In the genomic region with DNA sequence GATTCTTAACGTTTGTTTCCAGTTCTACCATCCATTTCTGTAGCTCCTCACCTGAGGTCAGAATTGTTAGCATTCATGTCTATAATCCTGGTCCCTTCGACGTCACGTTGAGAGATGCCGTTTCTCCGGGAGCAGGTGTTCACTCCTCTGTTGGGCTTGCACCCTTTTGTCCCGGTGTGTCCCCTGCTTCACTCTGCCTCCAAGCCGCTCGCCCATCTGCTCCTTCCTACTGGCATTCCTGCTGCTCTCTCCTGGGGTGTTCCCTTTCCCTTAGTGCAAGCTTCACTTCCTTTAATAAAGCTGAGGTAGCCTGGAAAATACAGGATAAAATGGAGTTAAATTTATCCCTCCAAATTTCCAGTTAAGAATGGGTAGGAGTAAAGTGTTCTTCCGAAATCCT, we compare ENCODE assay signal across 9 cellular contexts.
A peak's percentile ranks its signal among the peaks of the same experiment; 100 is the strongest.
DNase-seq lines count a peak whose midpoint lies in the region; ATAC-seq and TF ChIP-seq lines count a peak whose summit lies in the region.
"Had no signal": no experiment of that assay in that cellular context is flagged by ENCODE, and none has a peak within 500 bp of the region (broad histone marks: within the 10 kb centered on the region; RNA-seq: fewer than 3 reads in every experiment).

No MANE protein-coding gene starts in this region.

- no peaks in the 10 kb centered on the region for H3K9me3 ChIP-seq in left ventricle myocardium inferior (replicated peaks)
- H3K9me3 ChIP-seq: prostate gland had no signal

- no peaks in the 10 kb centered on the region for H3K27me3 ChIP-seq in left ventricle myocardium inferior (ENCODE audit: low read depth)

- ATAC-seq in Right ventricle myocardium superior (ENCODE audit: poor library complexity) (no peak), GM21515 (IDR thresholded peaks at IDR 0.05; ENCODE audit: unreplicated experiment) (no peak)
- ATAC-seq in effector memory CD8-positive, alpha-beta T cell (replicated peaks) = no peak

- intact Hi-C loops in left ventricle myocardium inferior (cut with micrococcal nuclease) (no loop called here), Right ventricle myocardium superior (cut with DNase I) (no loop called here), lower leg skin (cut with DNase I; ENCODE audit: low total_unique reads) (no loop called here)

- no peak for TF ChIP-seq CTCF in left ventricle myocardium inferior (IDR thresholded peaks at IDR 0.05; ENCODE audit: borderline replicate concordance)
- no peak for TF ChIP-seq CTCF in lower leg skin (IDR thresholded peaks at IDR 0.05)

- no peaks in the 10 kb centered on the region for H3K9me3 Mint-ChIP-seq in effector memory CD8-positive, alpha-beta T cell
- H3K9me3 Mint-ChIP-seq: type B pancreatic cell had no signal

- peaks cover 34 to 43% of the 10 kb centered on the region in 2 donors for H3K4me1 Mint-ChIP-seq in effector memory CD8-positive, alpha-beta T cell (ENCODE audit: low read depth in 2 of 2)

- H3K4me3 ChIP-seq in left ventricle myocardium inferior = no peak overlapping the region
- H3K4me3 ChIP-seq in lower leg skin (ENCODE audit: low read depth, poor library complexity, severe bottlenecking) = no peak overlapping the region
- H3K4me3 ChIP-seq: prostate gland had no signal

- H3K4me3 Mint-ChIP-seq in effector memory CD8-positive, alpha-beta T cell = peak overlapping the region in 1 of 2 donors; percentile 9
- H3K4me3 Mint-ChIP-seq: type B pancreatic cell had no signal

- peaks cover 80% of the 10 kb centered on the region for H3K36me3 Mint-ChIP-seq in effector memory CD8-positive, alpha-beta T cell (ENCODE audit: insufficient read depth)

- H3K4me1 ChIP-seq in left ventricle myocardium inferior = peaks cover 27% of the 10 kb centered on the region
- H3K4me1 ChIP-seq: prostate gland had no signal

- DNase-seq in left ventricle myocardium inferior (no peak), Right ventricle myocardium superior (no peak), NCI-H2171 treated with DMSO at 0.1 percent for 48 hours (lab: John Stamatoyannopoulos, UW) (peak; percentile 96), GDM1 (lab: John Stamatoyannopoulos, UW) (no peak), lower leg skin (ENCODE audit: low spot score in 2 of 2) (no peak)
- no peak for DNase-seq in effector memory CD8-positive, alpha-beta T cell

- WGBS in lower leg skin, 2 donors = 92 to 94% methylated on average over 10 of the region's 10 CpGs

- H3K27ac ChIP-seq in left ventricle myocardium inferior (replicated peaks) = peak overlapping the region; percentile 86
- H3K27ac ChIP-seq: prostate gland had no signal

- no peak for TF ChIP-seq POLR2A in lower leg skin (IDR thresholded peaks at IDR 0.05)

- H3K27me3 Mint-ChIP-seq in effector memory CD8-positive, alpha-beta T cell = no peaks in the 10 kb centered on the region
- H3K27me3 Mint-ChIP-seq: type B pancreatic cell had no signal

- H3K36me3 ChIP-seq in left ventricle myocardium inferior = no peaks in the 10 kb centered on the region
- H3K36me3 ChIP-seq: prostate gland had no signal

- H3K27ac Mint-ChIP-seq in effector memory CD8-positive, alpha-beta T cell = peak overlapping the region; percentile 93 to 94
